Comparison of ENCODE assay signal across 23 cellular contexts in genomic region chr14:24381363-24382102, GRCh38. TPM values are rescaled to one million over a fixed set of nuclear protein-coding genes. Genes with fewer than 3 reads are reported as not detected.
A peak's percentile ranks its signal among the peaks of the same experiment; 100 is the strongest.
DNase-seq lines count a peak whose midpoint lies in the region; ATAC-seq and TF ChIP-seq lines count a peak whose summit lies in the region.
"Had no signal": no experiment of that assay in that cellular context is flagged by ENCODE, and none has a peak within 500 bp of the region (broad histone marks: within the 10 kb centered on the region; RNA-seq: fewer than 3 reads in every experiment).

No MANE protein-coding gene starts in this region.

- peaks cover 2% of the 10 kb centered on the region for H3K4me1 Mint-ChIP-seq in T-helper 17 cell
- H3K4me1 Mint-ChIP-seq: activated CD4-positive, alpha-beta T cell treated with anti-CD3 and anti-CD28 coated beads, Interleukin-2, amount 10 ng/mL, durations not matched to agents 7 days and 5 days; activated naive CD4-positive, alpha-beta T cell treated with anti-CD3 and anti-CD28 coated beads, Interleukin-2, amount 50 U/mL, for 24 hours; CD8-positive, alpha-beta memory T cell; IgD-negative memory B cell; immature natural killer cell; neural crest cell had no signal

- no peak overlapping the region for H3K4me3 ChIP-seq in Peyer's patch
- H3K4me3 ChIP-seq: prostate gland had no signal

- no peak overlapping the region for H3K4me3 Mint-ChIP-seq in T-helper 17 cell
- H3K4me3 Mint-ChIP-seq: activated CD4-positive, alpha-beta T cell treated with anti-CD3 and anti-CD28 coated beads, Interleukin-2, amount 10 ng/mL, durations not matched to agents 7 days and 5 days; activated naive CD4-positive, alpha-beta T cell treated with anti-CD3 and anti-CD28 coated beads, Interleukin-2, amount 50 U/mL, for 24 hours; CD8-positive, alpha-beta memory T cell; endodermal cell; IgD-negative memory B cell; immature natural killer cell; neural crest cell had no signal

- peak; percentile 66 for ATAC-seq in T-helper 17 cell
- no peak for ATAC-seq in HG03439 (IDR thresholded peaks at IDR 0.05; ENCODE audit: unreplicated experiment)

- H3K36me3 ChIP-seq in Peyer's patch: no peaks in the 10 kb centered on the region
- H3K36me3 ChIP-seq: prostate gland had no signal

- no peak for TF ChIP-seq POLR2A in Peyer's patch (IDR thresholded peaks at IDR 0.05)

- H3K27me3 Mint-ChIP-seq in T-helper 17 cell: peaks cover 28% of the 10 kb centered on the region
- H3K27me3 Mint-ChIP-seq: activated naive CD4-positive, alpha-beta T cell treated with anti-CD3 and anti-CD28 coated beads, Interleukin-2, amount 50 U/mL, for 24 hours had no signal

- H3K27me3 ChIP-seq in Peyer's patch: no peaks in the 10 kb centered on the region

- H3K4me1 ChIP-seq in Peyer's patch: no peaks in the 10 kb centered on the region
- H3K4me1 ChIP-seq: prostate gland had no signal

- no peak overlapping the region for H3K27ac ChIP-seq in Peyer's patch
- H3K27ac ChIP-seq: prostate gland had no signal

- H3K9me3 ChIP-seq in T-helper 17 cell (ENCODE audit: control insufficient read depth, low read length, poor library complexity, severe bottlenecking): no peaks in the 10 kb centered on the region
- no peaks in the 10 kb centered on the region for H3K9me3 ChIP-seq in Peyer's patch
- H3K9me3 ChIP-seq: prostate gland had no signal

- H3K27ac Mint-ChIP-seq in T-helper 17 cell: no peak overlapping the region
- H3K27ac Mint-ChIP-seq: activated CD4-positive, alpha-beta T cell treated with anti-CD3 and anti-CD28 coated beads, Interleukin-2, amount 10 ng/mL, durations not matched to agents 7 days and 5 days; activated naive CD4-positive, alpha-beta T cell treated with anti-CD3 and anti-CD28 coated beads, Interleukin-2, amount 50 U/mL, for 24 hours; CD8-positive, alpha-beta memory T cell; endodermal cell; IgD-negative memory B cell; immature natural killer cell had no signal

- peaks cover 7% of the 10 kb centered on the region for H3K36me3 Mint-ChIP-seq in T-helper 17 cell (ENCODE audit: low read depth)
- H3K36me3 Mint-ChIP-seq: activated naive CD4-positive, alpha-beta T cell treated with anti-CD3 and anti-CD28 coated beads, Interleukin-2, amount 50 U/mL, for 24 hours; CD8-positive, alpha-beta memory T cell; immature natural killer cell had no signal

- DNase-seq in DMS 273 (lab: John Stamatoyannopoulos, UW; ENCODE audit: unreplicated experiment) (peak; percentile 72), Daoy (ENCODE audit: low read depth) (peak; percentile 38), T-helper 17 cell (no peak), kidney tubule cell (ENCODE audit: low spot score) (peak; percentile 28), activated gamma-delta T cell treated with Interleukin-2 at 50 U/mL for 16 hours (no peak), Peyer's patch (no peak), AG20443 (ENCODE audit: low spot score) (no peak)
- DNase-seq: activated CD4-positive, alpha-beta T cell treated with anti-CD3 and anti-CD28 coated beads, Interleukin-2, amount 10 ng/mL, durations not matched to agents 7 days and 5 days; activated T-cell treated with anti-CD3 and anti-CD28 coated beads for 4 hours; CD8-positive, alpha-beta memory T cell; DMS79 treated with DMSO at 0.1 percent for 48 hours; immature natural killer cell; NCI-H1417 treated with DMSO at 0.1 percent for 48 hours; SHP77; small intestine; stimulated activated CD4-positive, alpha-beta T cell treated with anti-CD3 and anti-CD28 coated beads, Interleukin-4, amount 100 ng/mL, for 4 hours had no signal

- TF ChIP-seq CTCF in Peyer's patch (IDR thresholded peaks at IDR 0.05): no peak

RNA-seq across cellular contexts. Expression of gene NFATC4, which starts 13.5 kb away (rescaled TPM):
- total RNA-seq in Daoy (2014; rRNA removed; shearing (Covaris generic)): 14.5 and 28.8 TPM in 2 replicates
- total RNA-seq in T-helper 17 cell (not detected), Peyer's patch (10 to 100 TPM in 3 of 4 donors, 1 to 10 TPM in 1; 6.5 to 52.0 (median 21.5) TPM)
- total RNA-seq: activated CD4-positive, alpha-beta T cell treated with anti-CD3 and anti-CD28 coated beads, Interleukin-2, amount 10 ng/mL, durations not matched to agents 7 days and 5 days had no signal

RNA-seq across cellular contexts. Expression of gene NYNRIN, which starts 17.3 kb away (rescaled TPM):
- 0.33 and 0.57 TPM in 2 replicates for total RNA-seq in Daoy (2014; rRNA removed; shearing (Covaris generic))
- under 1 TPM in 1 of 2 donors, not detected in 1; 0.22 TPM for total RNA-seq in T-helper 17 cell
- 10 to 100 TPM in 2 of 4 donors, 1 to 10 TPM in 2; 3.2 to 15.5 (median 10.3) TPM for total RNA-seq in Peyer's patch
- total RNA-seq: MCF 10A had no signal

RNA-seq across cellular contexts. Expression of gene RIPK3, which starts 41.7 kb away (rescaled TPM):
- not detected in 2 replicates for total RNA-seq in Daoy (2014; rRNA removed; shearing (Covaris generic))
- total RNA-seq in T-helper 17 cell (10 to 100 TPM; 22.7 to 26.1 TPM), Peyer's patch (10 to 100 TPM; 45.2 to 72.0 (median 64.0) TPM)
- total RNA-seq: endodermal cell, MCF 10A, neural crest cell had no signal

RNA-seq across cellular contexts. Expression of gene ADCY4, which starts 46.7 kb away (rescaled TPM):
- total RNA-seq in Daoy (2014; rRNA removed; shearing (Covaris generic)): 0.17 TPM in 1 of 2 replicates, not detected in the other
- total RNA-seq in T-helper 17 cell (1 to 10 TPM; 5.4 to 7.9 TPM), Peyer's patch (10 to 100 TPM; 12.1 to 53.6 (median 26.9) TPM)
- total RNA-seq: endodermal cell, MCF 10A had no signal

RNA-seq across cellular contexts. Expression of gene CBLN3, which starts 47.9 kb away (rescaled TPM):
- not detected in 2 replicates for total RNA-seq in Daoy (2014; rRNA removed; shearing (Covaris generic))
- total RNA-seq in T-helper 17 cell (1 to 10 TPM; 4.2 to 6.0 TPM), Peyer's patch (1 to 10 TPM in 1 of 4 donors, under 1 TPM in 1, not detected in 2; 0.94 to 4.3 TPM)

Comparison
In these comparisons a context has a peak if more than half of its experiments do, and no peak if none do; other contexts are left out.
1. DNase-seq: peak in DMS 273 (single experiment), Daoy (single experiment) and kidney tubule cell (single experiment); none in T-helper 17 cell (0 of 3), activated gamma-delta T cell treated with Interleukin-2 at 50 U/mL for 16 hours (single experiment), Peyer's patch (0 of 3) and AG20443 (single experiment).
2. RNA of gene NFATC4, which starts 13.5 kb away (total RNA-seq): 6.5 to 52.0 TPM in Peyer's patch and 14.5 to 28.8 TPM in Daoy; not detected in T-helper 17 cell; every median in the first group is over 4 times any median in the second.
3. RNA of gene RIPK3, which starts 41.7 kb away (total RNA-seq): 45.2 to 72.0 TPM in Peyer's patch and 22.7 to 26.1 TPM in T-helper 17 cell; not detected in Daoy; every median in the first group is over 10 times any median in the second.